In genomic region chr16:83734136-83734535, GRCh38 we compare ENCODE assay signal across 25 cellular contexts.
"Had no signal": no experiment of that assay in that cellular context is flagged by ENCODE, and none has a peak within 500 bp of the region (broad histone marks: within the 10 kb centered on the region; RNA-seq: fewer than 3 reads in every experiment).

No MANE protein-coding gene starts in this region.

- H3K36me3 ChIP-seq: esophagus squamous epithelium, gastrocnemius medialis, heart right ventricle, left lung, lower lobe of right lung had no signal

- ATAC-seq: esophagus mucosa, gastrocnemius medialis, heart right ventricle, left cardiac atrium, left lung, left ventricle myocardium superior, lower lobe of right lung had no signal

- H3K27ac ChIP-seq: coronary artery, dorsolateral prefrontal cortex, epithelial cell of prostate, esophagus squamous epithelium, gastrocnemius medialis, heart right ventricle, left lung, lower lobe of right lung had no signal

- DNase-seq: dermis blood vessel endothelial cell; dorsolateral prefrontal cortex; effector CD4-positive, alpha-beta T cell; effector memory CD4-positive, alpha-beta T cell; erythroblast; esophagus squamous epithelium; foreskin fibroblast; foreskin melanocyte; gastrocnemius medialis; glutamatergic neuron; head of caudate nucleus; heart right ventricle; hippocampal formation; left cardiac atrium; left lung; left ventricle myocardium superior; lower lobe of right lung; mesendoderm; midbrain had no signal

- FAIRE-seq: colon, islet of Langerhans, keratinocyte had no signal

- H3K4me1 ChIP-seq: esophagus squamous epithelium, gastrocnemius medialis, heart right ventricle, left lung, lower lobe of right lung had no signal

- H3K27me3 ChIP-seq: dorsolateral prefrontal cortex, esophagus squamous epithelium, gastrocnemius medialis, heart right ventricle, left lung had no signal

- H3K9me3 ChIP-seq: esophagus squamous epithelium, gastrocnemius medialis had no signal

- H3K4me3 ChIP-seq: coronary artery, dorsolateral prefrontal cortex, esophagus squamous epithelium, gastrocnemius medialis, heart right ventricle, left lung, lower lobe of right lung had no signal
